In the genomic region with DNA sequence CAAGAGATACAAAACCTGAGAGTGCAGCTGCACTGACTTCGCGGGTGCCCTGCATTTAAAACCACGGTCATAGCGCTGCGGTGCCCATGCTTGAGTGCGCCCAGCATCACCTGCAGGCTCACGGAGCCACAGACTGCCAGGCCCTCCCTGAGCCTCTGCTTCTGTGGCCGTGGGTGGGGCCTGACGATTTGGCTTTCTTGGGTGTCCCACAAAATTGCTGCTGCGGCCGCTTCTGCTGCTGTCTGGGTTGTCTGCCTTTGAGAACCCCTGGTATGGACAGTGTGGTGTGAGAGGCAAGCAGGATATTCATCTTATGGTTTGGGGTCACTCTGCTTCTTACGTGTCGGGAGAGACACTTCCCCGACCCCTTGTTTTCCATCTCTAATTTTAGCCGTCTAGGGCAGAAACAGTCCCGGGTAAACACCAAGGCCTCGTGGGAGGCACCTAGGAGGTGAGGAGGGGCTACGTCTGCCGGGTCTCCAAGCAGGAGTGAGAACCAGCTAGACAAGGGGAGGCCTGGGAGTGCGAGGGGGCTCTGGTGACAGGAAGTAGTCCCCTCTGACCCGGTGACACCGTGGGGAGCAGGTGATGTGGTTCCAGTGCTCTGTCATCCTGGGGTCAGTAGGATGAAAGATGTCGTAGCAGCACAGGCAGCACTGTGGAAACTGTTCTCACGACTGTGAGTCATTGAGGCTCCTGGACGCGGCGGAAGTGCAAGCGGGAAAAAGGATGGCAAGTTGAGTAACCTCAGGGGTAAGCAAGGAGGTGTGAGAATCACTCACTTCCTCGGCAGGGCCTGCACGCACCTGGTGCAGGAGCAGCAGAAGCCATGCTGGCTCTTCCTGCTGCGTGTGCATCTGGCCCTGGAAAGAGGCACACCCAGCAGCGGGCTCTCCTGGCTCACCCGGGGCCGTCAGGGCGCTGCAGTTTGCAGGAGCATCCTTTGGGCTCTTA, we compare ENCODE assay signal across 8 cellular contexts.
DNase-seq lines count a peak whose midpoint lies in the region; ATAC-seq, FAIRE-seq and TF ChIP-seq lines count a peak whose summit lies in the region.

No MANE protein-coding gene starts in this region.

- H3K36me3 Mint-ChIP-seq in endothelial cell (ENCODE audit: low read depth, unreplicated experiment), result peaks cover 3% of the 10 kb centered on the region

- H3K4me1 Mint-ChIP-seq in endothelial cell (ENCODE audit: unreplicated experiment), result peaks cover 22% of the 10 kb centered on the region

- no peak for ATAC-seq in GM18867 (IDR thresholded peaks at IDR 0.05; ENCODE audit: unreplicated experiment)
- ATAC-seq in HG02610 (IDR thresholded peaks at IDR 0.05; ENCODE audit: unreplicated experiment), result no peak
- ATAC-seq in HG03159 (IDR thresholded peaks at IDR 0.05; ENCODE audit: unreplicated experiment), result no peak

- TF ChIP-seq CTCF in endothelial cell (IDR thresholded peaks at IDR 0.05; ENCODE audit: unreplicated experiment) (no peak), D721Med (IDR thresholded peaks at IDR 0.05; ENCODE audit: insufficient read depth, missing control alignments) (no peak)

- peak overlapping the region; percentile 58 for H3K27ac Mint-ChIP-seq in endothelial cell (ENCODE audit: unreplicated experiment)

- FAIRE-seq in D721Med (lab: Jason Lieb, UNC), result no peak

- H3K4me3 Mint-ChIP-seq in endothelial cell (ENCODE audit: unreplicated experiment), result no peak overlapping the region

- DNase-seq in HT1080 (ENCODE audit: low read depth) (peak; percentile 96), endothelial cell (ENCODE audit: low spot score) (peak; percentile 28), D721Med (ENCODE audit: insufficient read length, low spot score) (no peak)
- peak; percentile 61 to 70 for DNase-seq in activated CD4-positive, alpha-beta T cell treated with anti-CD3 and anti-CD28 coated beads, Interleukin-2, amount 50 U/mL, for 4 hours
- DNase-seq in stimulated activated CD4-positive, alpha-beta T cell treated with anti-CD3 and anti-CD28 coated beads, Interleukin-2, amount 100 ng/mL, for 48 hours, result peak; percentile 41

- peaks cover 4% of the 10 kb centered on the region for H3K27me3 Mint-ChIP-seq in endothelial cell (ENCODE audit: unreplicated experiment)

- H3K9me3 Mint-ChIP-seq in endothelial cell (ENCODE audit: unreplicated experiment), result no peaks in the 10 kb centered on the region
